In genomic region chr12:63420206-63420644, GRCh38 we compare ENCODE assay signal across 9 cellular contexts.
DNase-seq lines count a peak whose midpoint lies in the region; ATAC-seq lines count a peak whose summit lies in the region.
"Had no signal": no experiment of that assay in that cellular context is flagged by ENCODE, and none has a peak within 500 bp of the region (broad histone marks: within the 10 kb centered on the region; RNA-seq: fewer than 3 reads in every experiment).

No MANE protein-coding gene starts in this region.

- peak; percentile 96 for ATAC-seq in GM19395 (IDR thresholded peaks at IDR 0.05; ENCODE audit: unreplicated experiment)
- peak; percentile 93 for ATAC-seq in HG03378 (IDR thresholded peaks at IDR 0.05; ENCODE audit: unreplicated experiment)
- ATAC-seq in stimulated activated effector memory CD8-positive, alpha-beta T cell treated with anti-CD3 and anti-CD28 coated beads, Interleukin-12 subunit alpha, Interleukin-12 subunit beta, amount 100 ng/mL, for 72 hours, result peak; percentile 43

- H3K4me3 Mint-ChIP-seq in stimulated activated effector memory CD8-positive, alpha-beta T cell treated with anti-CD3 and anti-CD28 coated beads, Interleukin-12 subunit alpha, Interleukin-12 subunit beta, amount 100 ng/mL, for 72 hours, result no peak overlapping the region
- H3K4me3 Mint-ChIP-seq: central memory CD8-positive, alpha-beta T cell had no signal

- H3K4me1 Mint-ChIP-seq in stimulated activated effector memory CD8-positive, alpha-beta T cell treated with anti-CD3 and anti-CD28 coated beads, Interleukin-12 subunit alpha, Interleukin-12 subunit beta, amount 100 ng/mL, for 72 hours, result no peaks in the 10 kb centered on the region
- H3K4me1 Mint-ChIP-seq: central memory CD8-positive, alpha-beta T cell had no signal

- no peaks in the 10 kb centered on the region for H3K36me3 Mint-ChIP-seq in stimulated activated effector memory CD8-positive, alpha-beta T cell treated with anti-CD3 and anti-CD28 coated beads, Interleukin-12 subunit alpha, Interleukin-12 subunit beta, amount 100 ng/mL, for 72 hours

- peaks cover 4% of the 10 kb centered on the region for H3K9me3 Mint-ChIP-seq in stimulated activated effector memory CD8-positive, alpha-beta T cell treated with anti-CD3 and anti-CD28 coated beads, Interleukin-12 subunit alpha, Interleukin-12 subunit beta, amount 100 ng/mL, for 72 hours

- peak; percentile 70 for DNase-seq in EL
- DNase-seq in NCI-H2196 treated with DMSO at 0.1 percent for 48 hours (lab: John Stamatoyannopoulos, UW; ENCODE audit: unreplicated experiment), result peak; percentile 43
- DNase-seq in activated CD4-positive, alpha-beta T cell treated with anti-CD3 and anti-CD28 coated beads for 48 hours, result peak; percentile 60
- DNase-seq in hepatic stellate cell (ENCODE audit: low spot score), result peak; percentile 33
- peak in 1 of 2 donors; percentile 61 for DNase-seq in stimulated activated effector memory CD8-positive, alpha-beta T cell treated with anti-CD3 and anti-CD28 coated beads, Interleukin-12 subunit alpha, Interleukin-12 subunit beta, amount 100 ng/mL, for 72 hours (ENCODE audit: low spot score in 2 of 2)
- DNase-seq in midbrain (lab: John Stamatoyannopoulos, UW), result no peak

- H3K27ac Mint-ChIP-seq in stimulated activated effector memory CD8-positive, alpha-beta T cell treated with anti-CD3 and anti-CD28 coated beads, Interleukin-12 subunit alpha, Interleukin-12 subunit beta, amount 100 ng/mL, for 72 hours, result no peak overlapping the region

Comparison
In these comparisons a context has a peak if more than half of its experiments do, and no peak if none do; other contexts are left out.
1. ATAC-seq: peak in every context shown above with its lines; median percentile 96 in GM19395; 93 in HG03378; 43 in stimulated activated effector memory CD8-positive, alpha-beta T cell treated with anti-CD3 and anti-CD28 coated beads, Interleukin-12 subunit alpha, Interleukin-12 subunit beta, amount 100 ng/mL, for 72 hours.